Comparison of ENCODE assay signal across 17 cellular contexts in genomic region chrX:17987783-17988182, GRCh38.
A peak's percentile ranks its signal among the peaks of the same experiment; 100 is the strongest.
DNase-seq lines count a peak whose midpoint lies in the region; ATAC-seq, FAIRE-seq and TF ChIP-seq lines count a peak whose summit lies in the region.
"Had no signal": no experiment of that assay in that cellular context is flagged by ENCODE, and none has a peak within 500 bp of the region (broad histone marks: within the 10 kb centered on the region; RNA-seq: fewer than 3 reads in every experiment).

No MANE protein-coding gene starts in this region.

- H3K4me3 Mint-ChIP-seq in activated naive CD4-positive, alpha-beta T cell treated with anti-CD3 and anti-CD28 coated beads, Interleukin-2, amount 10 ng/mL, durations not matched to agents 7 days and 5 days = peak overlapping the region; percentile 15
- H3K4me3 Mint-ChIP-seq in T-cell = peak overlapping the region in 2 of 3 donors; percentile 2 to 38
- H3K4me3 Mint-ChIP-seq: B cell had no signal

- peak; percentile 21 for DNase-seq in activated naive CD4-positive, alpha-beta T cell treated with anti-CD3 and anti-CD28 coated beads, Interleukin-2, amount 10 ng/mL, durations not matched to agents 7 days and 5 days
- DNase-seq in activated naive CD4-positive, alpha-beta T cell treated with anti-CD3 and anti-CD28 coated beads, Interleukin-2, amount 50 U/mL, for 16 hours = no peak
- DNase-seq in D721Med (ENCODE audit: insufficient read length, low spot score) (no peak), T-cell (peak in 6 of 34 experiments; percentile 1 to 11 (median 6)), left kidney (ENCODE audit: low read depth, low spot score) (peak; percentile 28), anterior cingulate cortex (lab: John Stamatoyannopoulos, UW) (no peak)
- no peak for DNase-seq in stimulated activated CD4-positive, alpha-beta T cell treated with anti-CD3 and anti-CD28 coated beads, Interleukin-2, amount 100 ng/mL, for 48 hours
- DNase-seq in stimulated activated CD4-positive, alpha-beta T cell treated with anti-CD3 and anti-CD28 coated beads, Interleukin-4, amount 100 ng/mL, for 4 hours = no peak
- DNase-seq: DMS153, KBM-7, NCI-H1092, NCI-H1694, NCI-H446 treated with DMSO at 0.1 percent for 48 hours, NCI-H774 had no signal

- POLR2A ChIA-PET in T-cell (lab: Charles Lee) = no interaction called here

- CTCF ChIA-PET in activated naive CD4-positive, alpha-beta T cell treated with anti-CD3 and anti-CD28 coated beads, Interleukin-2, amount 10 ng/mL, durations not matched to agents 7 days and 5 days (lab: Charles Lee) = no interaction called here
- CTCF ChIA-PET in T-cell (lab: Charles Lee) = interaction anchor here (0.5 to 1.0 kb wide), 2 partner anchors 159 to 389 kb away, joined by 3 read pairs; no protein-coding TSS in a partner anchor

- peaks cover 9% of the 10 kb centered on the region for H3K27me3 Mint-ChIP-seq in activated naive CD4-positive, alpha-beta T cell treated with anti-CD3 and anti-CD28 coated beads, Interleukin-2, amount 10 ng/mL, durations not matched to agents 7 days and 5 days
- H3K27me3 Mint-ChIP-seq in T-cell = peaks cover 0 to 2% of the 10 kb centered on the region in 2 donors
- H3K27me3 Mint-ChIP-seq: B cell had no signal

- FAIRE-seq in D721Med (lab: Jason Lieb, UNC) = peak; percentile 41
- FAIRE-seq: GM12891 had no signal

- TF ChIP-seq CTCF in D721Med (IDR thresholded peaks at IDR 0.05; ENCODE audit: insufficient read depth, missing control alignments) = no peak

- H3K4me1 Mint-ChIP-seq in activated naive CD4-positive, alpha-beta T cell treated with anti-CD3 and anti-CD28 coated beads, Interleukin-2, amount 10 ng/mL, durations not matched to agents 7 days and 5 days = peaks cover 37% of the 10 kb centered on the region
- peaks cover 33 to 36% (median 34%) of the 10 kb centered on the region in 3 donors for H3K4me1 Mint-ChIP-seq in T-cell
- H3K4me1 Mint-ChIP-seq: B cell had no signal

- H3K9me3 Mint-ChIP-seq in activated naive CD4-positive, alpha-beta T cell treated with anti-CD3 and anti-CD28 coated beads, Interleukin-2, amount 10 ng/mL, durations not matched to agents 7 days and 5 days = peaks cover 2% of the 10 kb centered on the region
- peaks cover 0 to 2% (median 0%) of the 10 kb centered on the region in 3 donors for H3K9me3 Mint-ChIP-seq in T-cell

- no peaks in the 10 kb centered on the region for H3K36me3 Mint-ChIP-seq in activated naive CD4-positive, alpha-beta T cell treated with anti-CD3 and anti-CD28 coated beads, Interleukin-2, amount 10 ng/mL, durations not matched to agents 7 days and 5 days
- no peaks in the 10 kb centered on the region for H3K36me3 Mint-ChIP-seq in T-cell

- peak; percentile 68 to 98 (median 86) for ATAC-seq in T-cell (replicated peaks in 1 of 4)
- ATAC-seq: HCT116 had no signal

- peak overlapping the region; percentile 70 for H3K27ac Mint-ChIP-seq in activated naive CD4-positive, alpha-beta T cell treated with anti-CD3 and anti-CD28 coated beads, Interleukin-2, amount 10 ng/mL, durations not matched to agents 7 days and 5 days
- H3K27ac Mint-ChIP-seq in T-cell = peak overlapping the region; percentile 1 to 19
- H3K27ac Mint-ChIP-seq: B cell had no signal

Comparison
In these comparisons a context has a peak if more than half of its experiments do, and no peak if none do; other contexts are left out.
1. DNase-seq: peak in activated naive CD4-positive, alpha-beta T cell treated with anti-CD3 and anti-CD28 coated beads, Interleukin-2, amount 10 ng/mL, durations not matched to agents 7 days and 5 days (single experiment) and left kidney (single experiment); none in activated naive CD4-positive, alpha-beta T cell treated with anti-CD3 and anti-CD28 coated beads, Interleukin-2, amount 50 U/mL, for 16 hours (single experiment), D721Med (single experiment), anterior cingulate cortex (0 of 58), stimulated activated CD4-positive, alpha-beta T cell treated with anti-CD3 and anti-CD28 coated beads, Interleukin-2, amount 100 ng/mL, for 48 hours (0 of 2) and stimulated activated CD4-positive, alpha-beta T cell treated with anti-CD3 and anti-CD28 coated beads, Interleukin-4, amount 100 ng/mL, for 4 hours (0 of 2).